Comparison of ENCODE assay signal across 20 cellular contexts in genomic region chr9:130498298-130498917, GRCh38. TPM values are rescaled to one million over a fixed set of nuclear protein-coding genes. Genes with fewer than 3 reads are reported as not detected.
DNase-seq lines count a peak whose midpoint lies in the region; TF ChIP-seq lines count a peak whose summit lies in the region.
"Had no signal": no experiment of that assay in that cellular context is flagged by ENCODE, and none has a peak within 500 bp of the region (broad histone marks: within the 10 kb centered on the region; RNA-seq: fewer than 3 reads in every experiment).

No MANE protein-coding gene starts in this region.

- H3K27me3 Mint-ChIP-seq in activated T-cell treated with anti-CD3 and anti-CD28 coated beads, Interleukin-2, amount 50 U/mL, for 24 hours, result peaks cover 11% of the 10 kb centered on the region

- peaks cover 18% of the 10 kb centered on the region for H3K9me3 ChIP-seq in WERI-Rb-1 (ENCODE audit: severe bottlenecking)
- H3K9me3 ChIP-seq in osteoblast (ENCODE audit: low read depth, low read length), result peaks cover 3% of the 10 kb centered on the region

- no peaks in the 10 kb centered on the region for H4K20me1 ChIP-seq in osteoblast (ENCODE audit: insufficient read depth, low read length)

- H3K27ac ChIP-seq in WERI-Rb-1, result no peak overlapping the region
- H3K27ac ChIP-seq in osteoblast (ENCODE audit: low read depth, low read length), result no peak overlapping the region
- H3K27ac ChIP-seq: brain microvascular endothelial cell, heart left ventricle, HL-60 had no signal

- H3K27ac Mint-ChIP-seq in activated T-cell treated with anti-CD3 and anti-CD28 coated beads, Interleukin-2, amount 50 U/mL, for 24 hours, result no peak overlapping the region
- H3K27ac Mint-ChIP-seq: activated CD4-positive, alpha-beta memory T cell treated with anti-CD3 and anti-CD28 coated beads, Interleukin-2, amount 10 ng/mL, durations not matched to agents 7 days and 5 days; naive thymus-derived CD4-positive, alpha-beta T cell; stimulated activated naive B cell treated with anti-CD40 and anti-IgM and Interleukin-4, amounts not matched to agents 10 μg/mL and 1 μg/mL and 100 μg/mL, for 72 hours had no signal

- H3K36me3 ChIP-seq in WERI-Rb-1, result peaks cover 52% of the 10 kb centered on the region
- peaks cover 25% of the 10 kb centered on the region for H3K36me3 ChIP-seq in osteoblast (ENCODE audit: insufficient read depth, low read length)
- H3K36me3 ChIP-seq: brain microvascular endothelial cell had no signal

- H2AFZ ChIP-seq in osteoblast (ENCODE audit: low read length), result no peak overlapping the region

- H3K27me3 ChIP-seq in WERI-Rb-1 (ENCODE audit: insufficient read depth, low read depth, severe bottlenecking) (no peaks in the 10 kb centered on the region), osteoblast (ENCODE audit: insufficient read depth, low read length) (no peaks in the 10 kb centered on the region)
- H3K27me3 ChIP-seq: brain microvascular endothelial cell, heart left ventricle had no signal

- H3K36me3 Mint-ChIP-seq in activated T-cell treated with anti-CD3 and anti-CD28 coated beads, Interleukin-2, amount 50 U/mL, for 24 hours (ENCODE audit: low read depth), result no peaks in the 10 kb centered on the region

- H3K4me2 ChIP-seq in osteoblast (ENCODE audit: insufficient read depth, low read length), result no peak overlapping the region

- DNase-seq in activated CD4-positive, alpha-beta T cell treated with anti-CD3 and anti-CD28 coated beads for 48 hours, result peak; percentile 30
- DNase-seq in activated CD4-positive, alpha-beta T cell treated with anti-CD3 and anti-CD28 coated beads for 4 hours, result no peak
- peak; percentile 21 for DNase-seq in NB4 (ENCODE audit: low read depth)
- DNase-seq in WERI-Rb-1, result peak; percentile 61
- DNase-seq in osteoblast (ENCODE audit: insufficient read length, low spot score, missing footprints), result peak; percentile 76
- no peak for DNase-seq in SW 1271 (lab: John Stamatoyannopoulos, UW)
- no peak for DNase-seq in activated T-cell treated with anti-CD3 and anti-CD28 coated beads, Interleukin-2, amount 50 U/mL, for 24 hours
- DNase-seq in NCI-H1694 treated with DMSO at 0.1 percent for 48 hours (lab: John Stamatoyannopoulos, UW), result no peak
- DNase-seq: activated CD4-positive, alpha-beta memory T cell treated with anti-CD3 and anti-CD28 coated beads, Interleukin-2, amount 10 ng/mL, durations not matched to agents 7 days and 5 days; AML-193; brain microvascular endothelial cell; effector CD8-positive, alpha-beta T cell; GDM1; H7; heart left ventricle; MM.1S; naive thymus-derived CD4-positive, alpha-beta T cell; stimulated activated CD4-positive, alpha-beta T cell treated with anti-CD3 and anti-CD28 coated beads, Interleukin-4, amount 100 ng/mL, for 4 hours; stimulated activated naive B cell treated with anti-CD40 and anti-IgM and Interleukin-4, amounts not matched to agents 10 μg/mL and 1 μg/mL and 100 μg/mL, for 72 hours had no signal

- no peak overlapping the region for H3K4me3 ChIP-seq in NB4 (ENCODE audit: low read depth, low read length)
- no peak overlapping the region for H3K4me3 ChIP-seq in WERI-Rb-1 (ENCODE audit: low read depth, low read length)
- H3K4me3 ChIP-seq in osteoblast (ENCODE audit: insufficient read depth, low read length), result no peak overlapping the region
- H3K4me3 ChIP-seq: heart left ventricle had no signal

- TF ChIP-seq POLR2A in NB4 (IDR thresholded peaks at IDR 0.05; ENCODE audit: extremely low read depth, insufficient read length), result no peak

- no peak overlapping the region for H3K4me3 Mint-ChIP-seq in activated T-cell treated with anti-CD3 and anti-CD28 coated beads, Interleukin-2, amount 50 U/mL, for 24 hours
- H3K4me3 Mint-ChIP-seq: activated CD4-positive, alpha-beta memory T cell treated with anti-CD3 and anti-CD28 coated beads, Interleukin-2, amount 10 ng/mL, durations not matched to agents 7 days and 5 days; naive thymus-derived CD4-positive, alpha-beta T cell; stimulated activated naive B cell treated with anti-CD40 and anti-IgM and Interleukin-4, amounts not matched to agents 10 μg/mL and 1 μg/mL and 100 μg/mL, for 72 hours had no signal

- no peak for TF ChIP-seq CTCF in NB4 (IDR thresholded peaks at IDR 0.05; ENCODE audit: low read depth, low read length)
- no peak for TF ChIP-seq CTCF in WERI-Rb-1 (IDR thresholded peaks at IDR 0.05; ENCODE audit: low read depth, low read length)
- TF ChIP-seq CTCF in osteoblast (IDR thresholded peaks at IDR 0.05; ENCODE audit: extremely low read depth, low read depth, low read length), result no peak

- H3K79me2 ChIP-seq in osteoblast (ENCODE audit: insufficient read depth, low read length), result no peaks in the 10 kb centered on the region

- no peaks in the 10 kb centered on the region for H3K4me1 Mint-ChIP-seq in activated T-cell treated with anti-CD3 and anti-CD28 coated beads, Interleukin-2, amount 50 U/mL, for 24 hours (ENCODE audit: low read depth)
- H3K4me1 Mint-ChIP-seq: activated CD4-positive, alpha-beta memory T cell treated with anti-CD3 and anti-CD28 coated beads, Interleukin-2, amount 10 ng/mL, durations not matched to agents 7 days and 5 days; naive thymus-derived CD4-positive, alpha-beta T cell; stimulated activated naive B cell treated with anti-CD40 and anti-IgM and Interleukin-4, amounts not matched to agents 10 μg/mL and 1 μg/mL and 100 μg/mL, for 72 hours had no signal

- peaks cover 6% of the 10 kb centered on the region for H3K9me3 Mint-ChIP-seq in activated T-cell treated with anti-CD3 and anti-CD28 coated beads, Interleukin-2, amount 50 U/mL, for 24 hours

- no peaks in the 10 kb centered on the region for H3K4me1 ChIP-seq in osteoblast (ENCODE audit: insufficient read depth, low read length)

RNA-seq across cellular contexts. Expression of gene ASS1, which starts 53.6 kb away (rescaled TPM):
- total RNA-seq in osteoblast, result 134 and 195 TPM in 2 replicates

Comparison
In these comparisons a context has a peak if more than half of its experiments do, and no peak if none do; other contexts are left out.
1. DNase-seq: peak in activated CD4-positive, alpha-beta T cell treated with anti-CD3 and anti-CD28 coated beads for 48 hours (single experiment), NB4 (single experiment), WERI-Rb-1 (single experiment) and osteoblast (single experiment); none in activated CD4-positive, alpha-beta T cell treated with anti-CD3 and anti-CD28 coated beads for 4 hours (0 of 2), SW 1271 (0 of 2), activated T-cell treated with anti-CD3 and anti-CD28 coated beads, Interleukin-2, amount 50 U/mL, for 24 hours (single experiment) and NCI-H1694 treated with DMSO at 0.1 percent for 48 hours (single experiment).